ENCODE assay signal across 36 cellular contexts in genomic region chr7:80515298-80515697, GRCh38. TPM values are rescaled to one million over a fixed set of nuclear protein-coding genes. Genes with fewer than 3 reads are reported as not detected.
"Had no signal": no experiment of that assay in that cellular context is flagged by ENCODE, and none has a peak within 500 bp of the region (broad histone marks: within the 10 kb centered on the region; RNA-seq: fewer than 3 reads in every experiment).

No MANE protein-coding gene starts in this region.

- ATAC-seq: naive thymus-derived CD4-positive, alpha-beta T cell; natural killer cell; psoas muscle; right cardiac atrium; sciatic nerve; stimulated activated memory B cell treated with anti-CD40 and anti-IgM and Interleukin-4, amounts not matched to agents 10 μg/mL and 1 μg/mL and 100 μg/mL, for 72 hours; stimulated activated naive CD8-positive, alpha-beta T cell treated with anti-CD3 and anti-CD28 coated beads, Interleukin-15, amount 100 ng/mL, for 72 hours; stimulated activated naive CD8-positive, alpha-beta T cell treated with anti-CD3 and anti-CD28 coated beads, Interleukin-15, Interleukin-2, amounts not matched to agents 100 U/mL and 50 U/mL, for 24 hours; upper lobe of right lung had no signal

- H3K27me3 ChIP-seq: neural progenitor cell, ovary, spleen, tibial artery, transverse colon, upper lobe of right lung, uterus had no signal

- H3K4me2 ChIP-seq: neural progenitor cell, smooth muscle cell had no signal

- H2AFZ ChIP-seq: neural progenitor cell, parathyroid adenoma had no signal

- H3K9ac ChIP-seq: neural progenitor cell, parathyroid adenoma had no signal

- DNase-seq: naive thymus-derived CD4-positive, alpha-beta T cell; natural killer cell; occipital lobe; ovary; posterior cingulate gyrus; psoas muscle; right cardiac atrium; spleen; stimulated activated CD4-positive, alpha-beta T cell treated with anti-CD3 and anti-CD28 coated beads, Interleukin-12 subunit alpha, Interleukin-12 subunit beta, amount 100 ng/mL, for 4 hours; stimulated activated CD4-positive, alpha-beta T cell treated with anti-CD3 and anti-CD28 coated beads, Interleukin-1b, Interleukin-23, amount 100 ng/mL, for 48 hours; stimulated activated CD4-positive, alpha-beta T cell treated with anti-CD3 and anti-CD28 coated beads, Interleukin-4, amount 100 ng/mL, for 1 hour; stimulated activated CD4-positive, alpha-beta T cell treated with anti-CD3 and anti-CD28 coated beads, Interleukin-4, amount 100 ng/mL, for 4 hours; stimulated activated CD8-positive, alpha-beta memory T cell treated with anti-CD3 and anti-CD28 coated beads, Interleukin-4, amount 100 ng/mL, for 48 hours; stimulated activated naive CD4-positive, alpha-beta T cell; stimulated activated naive CD8-positive, alpha-beta T cell treated with anti-CD3 and anti-CD28 coated beads, Interleukin-15, amount 100 ng/mL, for 72 hours; stimulated activated naive CD8-positive, alpha-beta T cell treated with anti-CD3 and anti-CD28 coated beads, Interleukin-15, Interleukin-2, amounts not matched to agents 100 U/mL and 50 U/mL, for 24 hours; tibial artery; transverse colon; upper lobe of right lung; uterus had no signal

- H3K9me3 ChIP-seq: ovary, psoas muscle, spleen, thoracic aorta, tibial artery, transverse colon, upper lobe of right lung, uterus had no signal

- H3K36me3 Mint-ChIP-seq: naive thymus-derived CD4-positive, alpha-beta T cell; neural progenitor cell; stimulated activated memory B cell treated with anti-CD40 and anti-IgM and Interleukin-4, amounts not matched to agents 10 μg/mL and 1 μg/mL and 100 μg/mL, for 72 hours; type B pancreatic cell had no signal

- H3K4me1 ChIP-seq: neural progenitor cell, parathyroid adenoma, tibial artery, transverse colon, uterus had no signal

- H3K79me2 ChIP-seq: parathyroid adenoma had no signal

- H3K9me3 Mint-ChIP-seq: nephron; neural progenitor cell; stimulated activated naive CD8-positive, alpha-beta T cell treated with anti-CD3 and anti-CD28 coated beads, Interleukin-15, amount 100 ng/mL, for 72 hours; type B pancreatic cell had no signal

- H3K27ac Mint-ChIP-seq: naive thymus-derived CD4-positive, alpha-beta T cell; natural killer cell; neural progenitor cell; progenitor cell of endocrine pancreas; stimulated activated memory B cell treated with anti-CD40 and anti-IgM and Interleukin-4, amounts not matched to agents 10 μg/mL and 1 μg/mL and 100 μg/mL, for 72 hours; stimulated activated naive CD8-positive, alpha-beta T cell treated with anti-CD3 and anti-CD28 coated beads, Interleukin-15, amount 100 ng/mL, for 72 hours; type B pancreatic cell had no signal

- H3K36me3 ChIP-seq: neural progenitor cell, ovary, spleen, thoracic aorta, tibial artery, transverse colon, upper lobe of right lung, uterus had no signal

- H3K4me3 Mint-ChIP-seq: naive thymus-derived CD4-positive, alpha-beta T cell; natural killer cell; nephron; neural progenitor cell; stimulated activated memory B cell treated with anti-CD40 and anti-IgM and Interleukin-4, amounts not matched to agents 10 μg/mL and 1 μg/mL and 100 μg/mL, for 72 hours; stimulated activated naive CD8-positive, alpha-beta T cell treated with anti-CD3 and anti-CD28 coated beads, Interleukin-15, amount 100 ng/mL, for 72 hours; type B pancreatic cell had no signal

- H3K27me3 Mint-ChIP-seq: progenitor cell of endocrine pancreas; stimulated activated memory B cell treated with anti-CD40 and anti-IgM and Interleukin-4, amounts not matched to agents 10 μg/mL and 1 μg/mL and 100 μg/mL, for 72 hours; stimulated activated naive CD8-positive, alpha-beta T cell treated with anti-CD3 and anti-CD28 coated beads, Interleukin-15, amount 100 ng/mL, for 72 hours; type B pancreatic cell had no signal

- H3K27ac ChIP-seq: neural progenitor cell, ovary, parathyroid adenoma, psoas muscle, skin epidermis, spleen, thoracic aorta, tibial artery, transverse colon, upper lobe of right lung, uterus had no signal

- H3K4me3 ChIP-seq: neural progenitor cell, ovary, psoas muscle, skin epidermis, smooth muscle cell, spleen, thoracic aorta, tibial artery, transverse colon, upper lobe of right lung, uterus had no signal

- H3K4me1 Mint-ChIP-seq: natural killer cell; neural progenitor cell; stimulated activated memory B cell treated with anti-CD40 and anti-IgM and Interleukin-4, amounts not matched to agents 10 μg/mL and 1 μg/mL and 100 μg/mL, for 72 hours; stimulated activated naive CD8-positive, alpha-beta T cell treated with anti-CD3 and anti-CD28 coated beads, Interleukin-15, amount 100 ng/mL, for 72 hours had no signal

RNA-seq across cellular contexts. Expression of gene GNAT3, which starts 3.4 kb away (rescaled TPM):
- total RNA-seq: naive thymus-derived CD4-positive, alpha-beta T cell; natural killer cell; occipital lobe; osteoblast; ovary; progenitor cell of endocrine pancreas; psoas muscle; renal cortical epithelial cell; right cardiac atrium; sciatic nerve; smooth muscle cell; spleen; subcutaneous adipose tissue; temporal lobe; thoracic aorta; transverse colon; upper lobe of right lung; urinary bladder; uterus had no signal
- polyA plus RNA-seq: naive thymus-derived CD4-positive, alpha-beta T cell; neural cell; ovary; psoas muscle; right cardiac atrium; smooth muscle cell; spleen; urinary bladder had no signal
